In the genomic region with DNA sequence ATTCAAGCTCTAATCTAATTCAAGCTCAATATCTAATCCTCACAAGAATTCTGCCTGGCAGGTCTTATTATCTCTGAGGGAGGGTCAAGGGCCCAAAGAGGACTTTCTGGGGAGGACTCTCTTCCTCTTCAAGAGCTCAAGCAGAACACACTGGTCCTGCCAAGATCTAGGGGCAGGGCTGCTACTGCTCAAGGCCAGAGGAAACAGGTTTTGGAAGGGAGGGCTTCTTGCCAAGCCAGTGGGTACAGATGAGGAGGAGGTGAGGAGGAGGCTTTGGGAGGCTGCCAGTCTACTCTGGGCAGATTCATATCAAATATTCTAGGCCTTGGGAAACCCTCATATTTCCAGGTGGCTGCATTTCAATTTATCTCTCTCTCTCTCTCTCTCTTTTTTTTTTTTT, we compare ENCODE assay signal across 15 cellular contexts. TPM values are rescaled to one million over a fixed set of nuclear protein-coding genes. Genes with fewer than 3 reads are reported as not detected.
DNase-seq lines count a peak whose midpoint lies in the region; ATAC-seq and TF ChIP-seq lines count a peak whose summit lies in the region.
"Had no signal": no experiment of that assay in that cellular context is flagged by ENCODE, and none has a peak within 500 bp of the region (broad histone marks: within the 10 kb centered on the region; RNA-seq: fewer than 3 reads in every experiment).

No MANE protein-coding gene starts in this region.

- H2BK20ac ChIP-seq in H9 (ENCODE audit: low read depth, low read length, poor library complexity, severe bottlenecking): no peak overlapping the region

- H3K36me3 ChIP-seq in heart right ventricle (no peaks in the 10 kb centered on the region), right atrium auricular region (no peaks in the 10 kb centered on the region), lower lobe of right lung (no peaks in the 10 kb centered on the region)
- H3K36me3 ChIP-seq: sigmoid colon had no signal

- H3K27ac ChIP-seq in heart right ventricle: no peak overlapping the region
- H3K27ac ChIP-seq in right atrium auricular region: no peak overlapping the region
- H3K27ac ChIP-seq in lower lobe of right lung: no peak overlapping the region
- H3K27ac ChIP-seq in H9 (ENCODE audit: insufficient read length, low read depth, low read length): no peak overlapping the region
- H3K27ac ChIP-seq: sigmoid colon had no signal

- no peak overlapping the region for H3K14ac ChIP-seq in H9 (ENCODE audit: insufficient read depth, low read length)

- H3K18ac ChIP-seq in H9 (ENCODE audit: insufficient read length, low read depth, low read length): no peak overlapping the region

- no peak overlapping the region for H3T11ph ChIP-seq in H9 (ENCODE audit: low read length)

- ATAC-seq in heart right ventricle (peak in 6 of 8 donors; percentile 18 to 61 (median 40)), lower lobe of right lung (peak; percentile 83 to 84), HG03378 (IDR thresholded peaks at IDR 0.05; ENCODE audit: unreplicated experiment) (no peak), GM18505 (IDR thresholded peaks at IDR 0.05; ENCODE audit: unreplicated experiment) (no peak)

- H4K91ac ChIP-seq in H9 (ENCODE audit: insufficient read length, low read depth, low read length): no peak overlapping the region

- no peak overlapping the region for H2BK12ac ChIP-seq in H9 (ENCODE audit: insufficient read length, low read depth, low read length)

- TF ChIP-seq CTCF in heart right ventricle (IDR thresholded peaks at IDR 0.05) (no peak), right atrium auricular region (IDR thresholded peaks at IDR 0.05) (no peak), chondrocyte (IDR thresholded peaks at IDR 0.05) (no peak), lower lobe of right lung (IDR thresholded peaks at IDR 0.05) (no peak), H9 (conservative IDR thresholded peaks at IDR 0.05) (no peak)

- H3K9me3 Mint-ChIP-seq in chondrocyte (ENCODE audit: low read depth) (no peaks in the 10 kb centered on the region), H9 (no peaks in the 10 kb centered on the region)
- H3K9me3 Mint-ChIP-seq: nephron progenitor cell had no signal

- H3K56ac ChIP-seq in H9 (ENCODE audit: insufficient read length, low read depth, low read length): no peak overlapping the region

- H3K79me2 ChIP-seq in H9 (ENCODE audit: insufficient read depth, low read length): no peaks in the 10 kb centered on the region

- H3K4me1 Mint-ChIP-seq in chondrocyte (ENCODE audit: low read depth) (peaks cover 43% of the 10 kb centered on the region), H9 (peaks cover 3 to 11% of the 10 kb centered on the region in 2 experiments; a peak in 3 of 4 replicates)

- DNase-seq in heart right ventricle (peak in 1 of 2 donors; percentile 61), right atrium auricular region (ENCODE audit: low spot score) (no peak), chondrocyte (ENCODE audit: low spot score) (peak; percentile 24), lower lobe of right lung (peak; percentile 76), NOMO-1 treated with DMSO at 0.1 percent for 48 hours (lab: John Stamatoyannopoulos, UW; ENCODE audit: unreplicated experiment) (no peak), H9 (no peak)
- DNase-seq: activated CD4-positive, alpha-beta T cell treated with anti-CD3 and anti-CD28 coated beads, Interleukin-2, amount 50 U/mL, for 48 hours; cortex of kidney; NCI-H1436 treated with DMSO at 0.1 percent for 48 hours; NCI-H69; nephron progenitor cell; sigmoid colon; stimulated activated CD4-positive, alpha-beta T cell treated with anti-CD3 and anti-CD28 coated beads, Interleukin-4, amount 100 ng/mL, for 24 hours had no signal

- H3K27me3 Mint-ChIP-seq in chondrocyte (ENCODE audit: low read depth) (no peaks in the 10 kb centered on the region), H9 (ENCODE audit: low read depth) (peaks cover 8% of the 10 kb centered on the region)

- peaks cover 0 to 5% (median 0%) of the 10 kb centered on the region in 11 donors for H3K9me3 ChIP-seq in heart right ventricle
- no peaks in the 10 kb centered on the region for H3K9me3 ChIP-seq in right atrium auricular region
- no peaks in the 10 kb centered on the region for H3K9me3 ChIP-seq in lower lobe of right lung
- no peaks in the 10 kb centered on the region for H3K9me3 ChIP-seq in H9 (ENCODE audit: control insufficient read depth, low read depth, low read length)
- H3K9me3 ChIP-seq: sigmoid colon had no signal

- no peak overlapping the region for H4K8ac ChIP-seq in H9 (replicated peaks; ENCODE audit: insufficient read length, low read depth, low read length)

- no peaks in the 10 kb centered on the region for H4K20me1 ChIP-seq in H9 (ENCODE audit: control insufficient read depth, insufficient read depth, insufficient read length)

- TF ChIP-seq POLR2A in GM18505 (IDR thresholded peaks at IDR 0.05; ENCODE audit: borderline replicate concordance, extremely low read depth, insufficient read depth, insufficient read length): no peak

- H3K27ac Mint-ChIP-seq in chondrocyte (ENCODE audit: unreplicated experiment): peak overlapping the region; percentile 64
- H3K27ac Mint-ChIP-seq in H9: no peak overlapping the region
- H3K27ac Mint-ChIP-seq: nephron progenitor cell had no signal

- H4K5ac ChIP-seq in H9 (ENCODE audit: insufficient read length, low read depth, low read length): no peak overlapping the region

- no peak overlapping the region for H3K4ac ChIP-seq in H9 (ENCODE audit: low read depth, low read length)

- intact Hi-C loops in heart right ventricle (cut with DNase I): no loop called here
- intact Hi-C loops in lower lobe of right lung (cut with DNase I): no loop called here

- no peak overlapping the region for H3K4me2 ChIP-seq in H9 (ENCODE audit: insufficient read depth, insufficient read length, low read length)

- H2BK5ac ChIP-seq in H9 (ENCODE audit: insufficient read length, low read length): no peak overlapping the region

- H3K23me2 ChIP-seq in H9 (ENCODE audit: insufficient read length, low read depth, low read length, poor library complexity, severe bottlenecking): no peaks in the 10 kb centered on the region

- H2BK15ac ChIP-seq in H9 (ENCODE audit: low read depth, low read length): no peak overlapping the region

- no peaks in the 10 kb centered on the region for H3K79me1 ChIP-seq in H9 (ENCODE audit: insufficient read depth, low read depth, low read length, poor library complexity, severe bottlenecking)

- H3K27me3 ChIP-seq in heart right ventricle (no peaks in the 10 kb centered on the region), right atrium auricular region (no peaks in the 10 kb centered on the region), lower lobe of right lung (ENCODE audit: low read depth) (no peaks in the 10 kb centered on the region), H9 (ENCODE audit: insufficient read depth, low read length) (no peaks in the 10 kb centered on the region)
- H3K27me3 ChIP-seq: sigmoid colon had no signal

- H2BK120ac ChIP-seq in H9 (ENCODE audit: low read depth, low read length, poor library complexity, severe bottlenecking): no peak overlapping the region

- no peak overlapping the region for H2AK5ac ChIP-seq in H9 (ENCODE audit: insufficient read length, low read length)

- H3K4me1 ChIP-seq in heart right ventricle (peaks cover 14 to 54% (median 36%) of the 10 kb centered on the region in 9 donors), right atrium auricular region (peaks cover 0 to 35% of the 10 kb centered on the region in 2 donors), lower lobe of right lung (peaks cover 39% of the 10 kb centered on the region), H9 (ENCODE audit: insufficient read depth, low read length) (no peaks in the 10 kb centered on the region)

- H3K23ac ChIP-seq in H9 (ENCODE audit: insufficient read length, low read depth, low read length): no peak overlapping the region

- H3K4me3 Mint-ChIP-seq in chondrocyte (ENCODE audit: unreplicated experiment) (no peak overlapping the region), H9 (no peak overlapping the region)
- H3K4me3 Mint-ChIP-seq: nephron progenitor cell had no signal

- no peak overlapping the region for H3K9ac ChIP-seq in H9 (ENCODE audit: extremely low read depth, insufficient read length, low read length)

- H2AFZ ChIP-seq in H9 (ENCODE audit: low read length): no peak overlapping the region

- H3K36me3 Mint-ChIP-seq in chondrocyte (ENCODE audit: low read depth) (peaks cover 1% of the 10 kb centered on the region), H9 (ENCODE audit: insufficient read depth in 1 of 3, low read depth in 3 of 3) (no peaks in the 10 kb centered on the region)

- H3K4me3 ChIP-seq in heart right ventricle (no peak overlapping the region), right atrium auricular region (no peak overlapping the region), lower lobe of right lung (no peak overlapping the region)
- H3K4me3 ChIP-seq: sigmoid colon had no signal

RNA-seq across cellular contexts. Expression of a gene that starts 51.8 kb away (rescaled TPM):
- total RNA-seq in heart right ventricle (1 to 10 TPM in 8 of 10 donors, under 1 TPM in 2; 0.37 to 4.4 (median 2.1) TPM), right atrium auricular region (1 to 10 TPM in 1 of 2 donors, under 1 TPM in 1; 0.39 to 2.2 TPM), chondrocyte (13.0 to 25.0 TPM (median 20.8 TPM) in 3 replicates), lower lobe of right lung (2.6 TPM), H9 (2021) (4.2 and 4.4 TPM in 2 replicates)
- polyA plus RNA-seq in heart right ventricle: 1 to 10 TPM in 1 of 2 donors, under 1 TPM in 1; 0.72 to 2.7 TPM

Comparison
In these comparisons a context has a peak if more than half of its experiments do, and no peak if none do; other contexts are left out.
1. ATAC-seq: peak in heart right ventricle (6 of 8) and lower lobe of right lung (2 of 2); none in HG03378 (single experiment) and GM18505 (single experiment).
2. DNase-seq: peak in chondrocyte (single experiment) and lower lobe of right lung (single experiment); none in right atrium auricular region (single experiment), NOMO-1 treated with DMSO at 0.1 percent for 48 hours (single experiment) and H9 (single experiment).